Comparison of ENCODE assay signal across 12 cellular contexts in genomic region chr15:78203346-78204225, GRCh38. TPM values are rescaled to one million over a fixed set of nuclear protein-coding genes. Genes with fewer than 3 reads are reported as not detected.
DNase-seq lines count a peak whose midpoint lies in the region; ATAC-seq and TF ChIP-seq lines count a peak whose summit lies in the region.
"Had no signal": no experiment of that assay in that cellular context is flagged by ENCODE, and none has a peak within 500 bp of the region (broad histone marks: within the 10 kb centered on the region; RNA-seq: fewer than 3 reads in every experiment).

No MANE protein-coding gene starts in this region.

- H3K79me2 ChIP-seq in OCI-LY7 (ENCODE audit: insufficient read depth, low read depth, low read length): no peaks in the 10 kb centered on the region

- H3K4me1 ChIP-seq in body of pancreas (peaks cover 63% of the 10 kb centered on the region), right atrium auricular region (peaks cover 0 to 50% of the 10 kb centered on the region in 2 donors), OCI-LY7 (ENCODE audit: insufficient read depth, low read length, poor library complexity, severe bottlenecking) (no peaks in the 10 kb centered on the region)

- H3K36me3 ChIP-seq in H7 (replicated peaks; ENCODE audit: control insufficient read depth, insufficient read depth, low read length) (no peaks in the 10 kb centered on the region), body of pancreas (replicated peaks in 1 of 2; ENCODE audit: insufficient read depth in 1 of 2, low read depth in 2 of 2) (no peaks in the 10 kb centered on the region), right atrium auricular region (no peaks in the 10 kb centered on the region), OCI-LY7 (ENCODE audit: insufficient read depth, low read length) (no peaks in the 10 kb centered on the region)

- POLR2A ChIA-PET in OCI-LY7 (lab: Charles Lee): no interaction called here

- TF ChIP-seq CTCF in body of pancreas (IDR thresholded peaks at IDR 0.05) (no peak), right atrium auricular region (IDR thresholded peaks at IDR 0.05) (no peak), OCI-LY7 (conservative IDR thresholded peaks at IDR 0.05; ENCODE audit: low read length) (no peak)

- ATAC-seq in body of pancreas (no peak), HG03135 (IDR thresholded peaks at IDR 0.05; ENCODE audit: unreplicated experiment) (no peak)
- ATAC-seq: activated CD4-positive, CD25-positive, alpha-beta regulatory T cell treated with anti-CD3 and anti-CD28 coated beads, Interleukin-2, amount 50 U/mL, for 24 hours had no signal

- H3K4me3 ChIP-seq in H7 (ENCODE audit: insufficient read depth, low read depth, low read length): no peak overlapping the region
- no peak overlapping the region for H3K4me3 ChIP-seq in body of pancreas
- no peak overlapping the region for H3K4me3 ChIP-seq in right atrium auricular region
- no peak overlapping the region for H3K4me3 ChIP-seq in OCI-LY7 (ENCODE audit: low read depth, low read length, poor library complexity, severe bottlenecking)

- H3K27me3 ChIP-seq in H7 (ENCODE audit: control insufficient read depth, insufficient read depth, low read length): no peaks in the 10 kb centered on the region
- no peaks in the 10 kb centered on the region for H3K27me3 ChIP-seq in body of pancreas
- H3K27me3 ChIP-seq in right atrium auricular region: no peaks in the 10 kb centered on the region

- H3K9me3 ChIP-seq in body of pancreas (no peaks in the 10 kb centered on the region), right atrium auricular region (no peaks in the 10 kb centered on the region), OCI-LY7 (ENCODE audit: low read length) (no peaks in the 10 kb centered on the region)

- intact Hi-C loops in body of pancreas (cut with DNase I) (no loop called here), OCI-LY7 (cut with micrococcal nuclease; ENCODE audit: unreplicated experiment) (no loop called here)

- TF ChIP-seq POLR2A in body of pancreas (IDR thresholded peaks at IDR 0.05): no peak

- CTCF ChIA-PET in OCI-LY7 (lab: Charles Lee; ENCODE audit: unreplicated experiment): no interaction called here

- no peak overlapping the region for H3K4me2 ChIP-seq in OCI-LY7 (ENCODE audit: low read length)

- no TSS peak for BruUV-seq in OCI-LY7 (replicated peaks; lab: Mats Ljungman, UMichigan)

- H4K20me1 ChIP-seq in OCI-LY7 (ENCODE audit: insufficient read depth, low read length): no peaks in the 10 kb centered on the region

- DNase-seq in H7: peak; percentile 25
- DNase-seq in body of pancreas: peak in 3 of 4 donors; percentile 30 to 74 (median 44)
- peak; percentile 58 for DNase-seq in right atrium auricular region (ENCODE audit: low spot score)
- peak; percentile 83 for DNase-seq in putamen (ENCODE audit: low spot score)
- DNase-seq in OCI-LY7 (ENCODE audit: low spot score): no peak
- DNase-seq in NCI-H1694 treated with DMSO at 0.1 percent for 48 hours (lab: John Stamatoyannopoulos, UW): no peak
- DNase-seq in NCI-H82 (lab: John Stamatoyannopoulos, UW): no peak
- DNase-seq: foreskin fibroblast; HFFc6; stimulated activated CD4-positive, alpha-beta T cell treated with anti-CD3 and anti-CD28 coated beads, Interleukin-15, amount 100 ng/mL, for 24 hours had no signal

- H2AFZ ChIP-seq in OCI-LY7 (ENCODE audit: low read length): no peak overlapping the region

- 60 to 63% methylated on average over 9 to 14 of the region's 14 CpGs for WGBS in body of pancreas, 2 donors

- H3K27ac ChIP-seq in body of pancreas (peak overlapping the region; percentile 5 to 87 (median 72)), right atrium auricular region (peak overlapping the region; percentile 81 to 93), OCI-LY7 (ENCODE audit: low read depth, low read length, poor library complexity, severe bottlenecking) (no peak overlapping the region)

- no peaks in the 10 kb centered on the region for H3K9me2 ChIP-seq in OCI-LY7 (ENCODE audit: insufficient read depth, low read length)

RNA-seq across cellular contexts. Expression of gene ACSBG1, which starts 30.8 kb away (rescaled TPM):
- 2.7 and 3.9 TPM in 2 replicates for total RNA-seq in H7 (2014; rRNA removed; shearing (Covaris generic))
- total RNA-seq in body of pancreas (not detected), right atrium auricular region (not detected), OCI-LY7 (2022) (0.30 and 0.52 TPM in 2 replicates)
- total RNA-seq in OCI-LY7 (2014; rRNA removed; shearing (Covaris generic)): 0.31 and 0.41 TPM in 2 replicates
- total RNA-seq: HFFc6 had no signal

RNA-seq across cellular contexts. Expression of gene IDH3A, which starts 54.4 kb away (rescaled TPM):
- total RNA-seq in H7 (2014; rRNA removed; shearing (Covaris generic)): 27.4 and 30.4 TPM in 2 replicates
- total RNA-seq in body of pancreas: 10 to 100 TPM; 17.8 to 39.7 TPM
- 100 to 1,000 TPM; 188 to 352 TPM for total RNA-seq in right atrium auricular region
- 47.0 and 84.6 TPM in 2 replicates for total RNA-seq in OCI-LY7 (2014; rRNA removed; shearing (Covaris generic))
- total RNA-seq in OCI-LY7 (2022): 128 and 140 TPM in 2 replicates

Comparison
In these comparisons a context has a peak if more than half of its experiments do, and no peak if none do; other contexts are left out.
1. DNase-seq: peak in H7 (single experiment), body of pancreas (3 of 4), right atrium auricular region (single experiment) and putamen (single experiment); none in OCI-LY7 (single experiment), NCI-H1694 treated with DMSO at 0.1 percent for 48 hours (single experiment) and NCI-H82 (single experiment).